ENCODE assay signal across 7 cellular contexts in the genomic region with DNA sequence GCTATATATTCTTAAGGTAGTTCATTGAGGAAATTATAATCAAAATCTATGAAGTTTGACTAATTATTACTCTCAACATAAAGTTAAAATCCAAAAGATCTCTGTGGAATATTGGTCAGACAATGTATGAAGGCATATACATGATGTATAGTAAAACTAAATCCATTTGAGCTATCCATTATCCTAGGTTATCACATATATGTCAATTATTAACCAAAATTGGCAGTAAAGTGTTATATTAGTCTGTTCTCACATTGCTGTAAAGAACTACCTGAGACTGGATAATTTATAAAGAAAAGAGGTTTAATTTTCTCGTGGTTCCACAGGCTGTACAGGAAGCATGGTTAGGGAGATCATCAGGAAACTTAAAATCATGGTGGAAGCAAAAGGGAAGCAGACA.
"Had no signal": no experiment of that assay in that cellular context is flagged by ENCODE, and none has a peak within 500 bp of the region (broad histone marks: within the 10 kb centered on the region; RNA-seq: fewer than 3 reads in every experiment).

No MANE protein-coding gene starts in this region.

- H3K4me3 ChIP-seq: GM23338 had no signal

- H2AFZ ChIP-seq: GM23338 had no signal

- H3K4me2 ChIP-seq: GM23338 had no signal

- DNase-seq: H9, HFFc6, KBM-7 had no signal

- H3K27ac ChIP-seq: HL-60 had no signal

- ATAC-seq: GM23338, HCT116, HepG2 had no signal
